ENCODE assay signal across 1 cellular context in the genomic region with DNA sequence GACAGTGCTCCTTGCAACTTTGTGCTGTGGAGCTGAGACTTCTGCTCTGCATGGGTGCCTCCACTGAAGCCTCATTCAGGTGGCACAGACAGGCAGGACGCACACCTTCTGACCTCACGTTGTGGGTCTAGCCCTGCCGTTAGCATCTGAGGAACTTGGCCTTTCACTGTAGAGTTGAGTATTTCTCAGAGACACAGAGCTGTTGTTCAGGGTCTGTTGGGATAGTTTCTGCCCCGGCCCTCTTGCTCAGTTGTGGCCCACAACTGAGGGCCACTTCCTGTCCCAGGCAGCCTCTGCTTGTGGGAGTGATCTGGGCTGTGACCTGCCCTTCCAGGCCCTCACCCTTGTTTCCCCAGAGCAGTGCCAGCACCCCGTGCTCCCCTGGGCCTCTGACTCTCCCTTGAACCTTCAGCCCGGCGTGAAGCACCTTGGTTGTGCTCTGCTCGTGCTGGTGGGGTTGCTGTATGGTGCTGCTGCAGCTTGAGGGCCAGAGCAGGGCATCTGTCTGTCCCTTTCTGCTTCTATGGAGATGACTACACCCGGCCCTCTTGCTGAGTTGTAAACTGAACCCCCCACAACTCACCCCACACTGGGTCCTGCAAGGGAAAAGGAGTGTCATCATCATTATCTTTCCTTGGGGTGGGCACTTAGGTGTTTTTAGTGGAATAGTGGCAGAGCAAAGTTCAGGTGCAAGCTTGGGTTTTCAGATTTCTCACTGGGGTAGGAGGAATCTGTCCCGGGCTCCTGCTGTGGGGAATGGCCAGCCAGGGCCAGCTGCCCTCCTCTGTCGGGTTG.
TF ChIP-seq lines count a peak whose summit lies in the region.

No MANE protein-coding gene starts in this region.

TF ChIP-seq in HEK293, 187 proteins besides CTCF, POLR2A, EP300 and RAD21 (continued from another document):
- TF ChIP-seq, protein P1, sequence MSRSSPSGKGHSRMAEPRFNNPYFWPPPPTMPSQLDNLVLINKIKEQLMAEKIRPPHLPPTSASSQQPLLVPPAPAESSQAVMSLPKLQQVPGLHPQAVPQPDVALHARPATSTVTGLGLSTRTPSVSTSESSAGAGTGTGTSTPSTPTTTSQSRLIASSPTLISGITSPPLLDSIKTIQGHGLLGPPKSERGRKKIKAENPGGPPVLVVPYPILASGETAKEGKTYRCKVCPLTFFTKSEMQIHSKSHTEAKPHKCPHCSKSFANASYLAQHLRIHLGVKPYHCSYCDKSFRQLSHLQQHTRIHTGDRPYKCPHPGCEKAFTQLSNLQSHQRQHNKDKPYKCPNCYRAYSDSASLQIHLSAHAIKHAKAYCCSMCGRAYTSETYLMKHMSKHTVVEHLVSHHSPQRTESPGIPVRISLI (tag by site-specific recombination; IDR thresholded peaks at IDR 0.05), result no peak
- TF ChIP-seq YY1 (tag by site-specific recombination; IDR thresholded peaks at IDR 0.05) (no peak), ZXDB (tag by site-specific recombination; IDR thresholded peaks at IDR 0.05) (no peak), KLF10 (tag by site-specific recombination; IDR thresholded peaks at IDR 0.05) (no peak), ZSCAN30 (tag by site-specific recombination; IDR thresholded peaks at IDR 0.05) (no peak)
- TF ChIP-seq, protein P2, sequence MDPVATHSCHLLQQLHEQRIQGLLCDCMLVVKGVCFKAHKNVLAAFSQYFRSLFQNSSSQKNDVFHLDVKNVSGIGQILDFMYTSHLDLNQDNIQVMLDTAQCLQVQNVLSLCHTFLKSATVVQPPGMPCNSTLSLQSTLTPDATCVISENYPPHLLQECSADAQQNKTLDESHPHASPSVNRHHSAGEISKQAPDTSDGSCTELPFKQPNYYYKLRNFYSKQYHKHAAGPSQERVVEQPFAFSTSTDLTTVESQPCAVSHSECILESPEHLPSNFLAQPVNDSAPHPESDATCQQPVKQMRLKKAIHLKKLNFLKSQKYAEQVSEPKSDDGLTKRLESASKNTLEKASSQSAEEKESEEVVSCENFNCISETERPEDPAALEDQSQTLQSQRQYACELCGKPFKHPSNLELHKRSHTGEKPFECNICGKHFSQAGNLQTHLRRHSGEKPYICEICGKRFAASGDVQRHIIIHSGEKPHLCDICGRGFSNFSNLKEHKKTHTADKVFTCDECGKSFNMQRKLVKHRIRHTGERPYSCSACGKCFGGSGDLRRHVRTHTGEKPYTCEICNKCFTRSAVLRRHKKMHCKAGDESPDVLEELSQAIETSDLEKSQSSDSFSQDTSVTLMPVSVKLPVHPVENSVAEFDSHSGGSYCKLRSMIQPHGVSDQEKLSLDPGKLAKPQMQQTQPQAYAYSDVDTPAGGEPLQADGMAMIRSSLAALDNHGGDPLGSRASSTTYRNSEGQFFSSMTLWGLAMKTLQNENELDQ (tag by site-specific recombination; IDR thresholded peaks at IDR 0.05; ENCODE audit: low read depth), result no peak
